Comparison of ENCODE assay signal across 32 cellular contexts in genomic region chr5:140992878-140993277, GRCh38. TPM values are rescaled to one million over a fixed set of nuclear protein-coding genes. Genes with fewer than 3 reads are reported as not detected.
"Had no signal": no experiment of that assay in that cellular context is flagged by ENCODE, and none has a peak within 500 bp of the region (broad histone marks: within the 10 kb centered on the region; RNA-seq: fewer than 3 reads in every experiment).

No MANE protein-coding gene starts in this region.

- ATAC-seq: activated CD4-positive, alpha-beta T cell treated with anti-CD3 and anti-CD28 coated beads for 36 hours; activated CD4-positive, CD25-positive, alpha-beta regulatory T cell treated with anti-CD3 and anti-CD28 coated beads, Interleukin-2, amount 50 U/mL, for 24 hours; activated CD8-positive, alpha-beta T cell treated with anti-CD3 and anti-CD28 coated beads, Interleukin-2, amount 10 ng/mL, durations not matched to agents 7 days and 5 days; K562; Right ventricle myocardium inferior; WTC11 had no signal

- DNase-seq: activated CD4-positive, alpha-beta T cell treated with anti-CD3 and anti-CD28 coated beads for 36 hours; activated CD4-positive, alpha-beta T cell treated with anti-CD3 and anti-CD28 coated beads, Interleukin-2, amount 10 ng/mL, durations not matched to agents 7 days and 5 days; activated CD4-positive, alpha-beta T cell treated with anti-CD3 and anti-CD28 coated beads, Interleukin-2, amount 50 U/mL, for 48 hours; activated CD8-positive, alpha-beta T cell treated with anti-CD3 and anti-CD28 coated beads, Interleukin-2, amount 10 ng/mL, durations not matched to agents 7 days and 5 days; activated gamma-delta T cell; activated naive CD4-positive, alpha-beta T cell treated with Interleukin-2 at 50 U/mL for 16 hours; activated naive CD8-positive, alpha-beta T cell treated with anti-CD3 and anti-CD28 coated beads, Interleukin-2, amount 10 ng/mL, durations not matched to agents 7 days and 5 days; activated T-cell treated with anti-CD3 and anti-CD28 coated beads, Interleukin-2, amount 50 U/mL, for 24 hours; amygdala; NCI-H1092 treated with DMSO at 0.1 percent for 48 hours; NCI-H1436; NCI-H187; NCI-H2171 treated with DMSO at 0.1 percent for 48 hours; NCI-H345; NCI-H524 treated with DMSO at 0.1 percent for 48 hours; PC-9; SIG-M5; T1000 had no signal

- H3K27me3 Mint-ChIP-seq: activated naive CD8-positive, alpha-beta T cell treated with anti-CD3 and anti-CD28 coated beads, Interleukin-2, amount 10 ng/mL, durations not matched to agents 7 days and 5 days; activated T-cell treated with anti-CD3 and anti-CD28 coated beads, Interleukin-2, amount 50 U/mL, for 24 hours had no signal

- H3K9me3 Mint-ChIP-seq: activated CD4-positive, alpha-beta T cell treated with anti-CD3 and anti-CD28 coated beads, Interleukin-2, amount 10 ng/mL, durations not matched to agents 7 days and 5 days; activated naive CD8-positive, alpha-beta T cell treated with anti-CD3 and anti-CD28 coated beads, Interleukin-2, amount 10 ng/mL, durations not matched to agents 7 days and 5 days; activated T-cell treated with anti-CD3 and anti-CD28 coated beads, Interleukin-2, amount 50 U/mL, for 24 hours; activated T-helper 2 cell treated with anti-CD3 and anti-CD28 coated beads, Interferon-gamma antibody, Interleukin-2, Interleukin-4, amounts not matched to agents 10 μg/mL and 5 μg/mL and 100 μg/mL, durations not matched to agents 14 hours and 24 hours and 36 hours; central memory CD8-positive, alpha-beta T cell; WTC11 had no signal

- H3K36me3 Mint-ChIP-seq: activated naive CD4-positive, alpha-beta T cell treated with anti-CD3 and anti-CD28 coated beads, Interleukin-2, amount 50 U/mL, for 24 hours; activated naive CD8-positive, alpha-beta T cell treated with anti-CD3 and anti-CD28 coated beads, Interleukin-2, amount 10 ng/mL, durations not matched to agents 7 days and 5 days; WTC11 had no signal

- H3K4me1 Mint-ChIP-seq: activated CD4-positive, alpha-beta T cell treated with anti-CD3 and anti-CD28 coated beads for 36 hours; activated CD4-positive, alpha-beta T cell treated with anti-CD3 and anti-CD28 coated beads, Interleukin-2, amount 10 ng/mL, durations not matched to agents 7 days and 5 days; activated naive CD4-positive, alpha-beta T cell treated with anti-CD3 and anti-CD28 coated beads, Interleukin-2, amount 50 U/mL, for 24 hours; activated naive CD8-positive, alpha-beta T cell treated with anti-CD3 and anti-CD28 coated beads, Interleukin-2, amount 10 ng/mL, durations not matched to agents 7 days and 5 days; central memory CD8-positive, alpha-beta T cell had no signal

- H3K27ac Mint-ChIP-seq: activated CD4-positive, alpha-beta T cell treated with anti-CD3 and anti-CD28 coated beads for 36 hours; activated CD4-positive, alpha-beta T cell treated with anti-CD3 and anti-CD28 coated beads, Interleukin-2, amount 10 ng/mL, durations not matched to agents 7 days and 5 days; activated CD8-positive, alpha-beta T cell treated with anti-CD3 and anti-CD28 coated beads, Interleukin-2, amount 10 ng/mL, durations not matched to agents 7 days and 5 days; activated naive CD4-positive, alpha-beta T cell treated with anti-CD3 and anti-CD28 coated beads, Interleukin-2, amount 50 U/mL, for 24 hours; activated naive CD8-positive, alpha-beta T cell treated with anti-CD3 and anti-CD28 coated beads, Interleukin-2, amount 10 ng/mL, durations not matched to agents 7 days and 5 days; activated T-cell treated with anti-CD3 and anti-CD28 coated beads, Interleukin-2, amount 50 U/mL, for 24 hours; activated T-helper 2 cell treated with anti-CD3 and anti-CD28 coated beads, Interferon-gamma antibody, Interleukin-2, Interleukin-4, amounts not matched to agents 10 μg/mL and 5 μg/mL and 100 μg/mL, durations not matched to agents 14 hours and 24 hours and 36 hours; WTC11 had no signal

- H3K4me3 Mint-ChIP-seq: activated CD4-positive, alpha-beta T cell treated with anti-CD3 and anti-CD28 coated beads for 36 hours; activated CD4-positive, alpha-beta T cell treated with anti-CD3 and anti-CD28 coated beads, Interleukin-2, amount 10 ng/mL, durations not matched to agents 7 days and 5 days; activated CD8-positive, alpha-beta T cell treated with anti-CD3 and anti-CD28 coated beads, Interleukin-2, amount 10 ng/mL, durations not matched to agents 7 days and 5 days; activated naive CD4-positive, alpha-beta T cell treated with anti-CD3 and anti-CD28 coated beads, Interleukin-2, amount 50 U/mL, for 24 hours; activated naive CD8-positive, alpha-beta T cell treated with anti-CD3 and anti-CD28 coated beads, Interleukin-2, amount 10 ng/mL, durations not matched to agents 7 days and 5 days; activated T-cell treated with anti-CD3 and anti-CD28 coated beads, Interleukin-2, amount 50 U/mL, for 24 hours; central memory CD8-positive, alpha-beta T cell; WTC11 had no signal

RNA-seq across cellular contexts. Expression of gene PCDHAC2, which starts 26.6 kb away (rescaled TPM):
- total RNA-seq: activated CD4-positive, alpha-beta T cell treated with anti-CD3 and anti-CD28 coated beads for 36 hours; activated CD4-positive, alpha-beta T cell treated with anti-CD3 and anti-CD28 coated beads, Interleukin-2, amount 10 ng/mL, durations not matched to agents 7 days and 5 days; activated CD8-positive, alpha-beta T cell treated with anti-CD3 and anti-CD28 coated beads, Interleukin-2, amount 10 ng/mL, durations not matched to agents 7 days and 5 days; activated naive CD8-positive, alpha-beta T cell treated with anti-CD3 and anti-CD28 coated beads, Interleukin-2, amount 10 ng/mL, durations not matched to agents 7 days and 5 days; activated T-helper 2 cell treated with anti-CD3 and anti-CD28 coated beads, Interferon-gamma antibody, Interleukin-2, Interleukin-4, amounts not matched to agents 10 μg/mL and 5 μg/mL and 100 μg/mL, durations not matched to agents 14 hours and 24 hours and 36 hours; ascending aorta; K562; OCI-LY7; T-helper 1 cell treated with Interleukin-12 subunit alpha and Interleukin-12 subunit beta and Interleukin-4 antibody, amounts not matched to agents 30 ng/mL and 1 ng/mL, for 36 hours; T-helper 2 cell treated with Interferon-gamma antibody and Interleukin-4, amounts not matched to agents 100 ng/mL and 5 ng/mL, for 36 hours had no signal

RNA-seq across cellular contexts. Expression of gene PCDHB1, which starts 58.3 kb away (rescaled TPM):
- total RNA-seq: activated CD4-positive, alpha-beta T cell treated with anti-CD3 and anti-CD28 coated beads for 36 hours; activated CD4-positive, alpha-beta T cell treated with anti-CD3 and anti-CD28 coated beads, Interleukin-2, amount 10 ng/mL, durations not matched to agents 7 days and 5 days; activated CD8-positive, alpha-beta T cell treated with anti-CD3 and anti-CD28 coated beads, Interleukin-2, amount 10 ng/mL, durations not matched to agents 7 days and 5 days; activated naive CD8-positive, alpha-beta T cell treated with anti-CD3 and anti-CD28 coated beads, Interleukin-2, amount 10 ng/mL, durations not matched to agents 7 days and 5 days; activated T-helper 2 cell treated with anti-CD3 and anti-CD28 coated beads, Interferon-gamma antibody, Interleukin-2, Interleukin-4, amounts not matched to agents 10 μg/mL and 5 μg/mL and 100 μg/mL, durations not matched to agents 14 hours and 24 hours and 36 hours; ascending aorta; K562; M059J; NCI-H460; OCI-LY7; PC-9; Right ventricle myocardium inferior; SK-MEL-5; T-helper 1 cell treated with Interleukin-12 subunit alpha and Interleukin-12 subunit beta and Interleukin-4 antibody, amounts not matched to agents 30 ng/mL and 1 ng/mL, for 36 hours; T-helper 2 cell treated with Interferon-gamma antibody and Interleukin-4, amounts not matched to agents 100 ng/mL and 5 ng/mL, for 36 hours had no signal
